Comparison of ENCODE assay signal across 13 cellular contexts in genomic region chr1:182248721-182249120, GRCh38.
DNase-seq lines count a peak whose midpoint lies in the region; ATAC-seq and TF ChIP-seq lines count a peak whose summit lies in the region.
"Had no signal": no experiment of that assay in that cellular context is flagged by ENCODE, and none has a peak within 500 bp of the region (broad histone marks: within the 10 kb centered on the region; RNA-seq: fewer than 3 reads in every experiment).

No MANE protein-coding gene starts in this region.

- H3K9me3 Mint-ChIP-seq in activated T-helper 1 cell treated with anti-CD3 and anti-CD28 coated beads, Interleukin-12 subunit alpha, Interleukin-12 subunit beta, Interleukin-2, Interleukin-4 antibody, amounts not matched to agents 30 ng/mL and 10 ng/mL and 1 ng/mL, durations not matched to agents 14 hours and 24 hours and 36 hours: no peaks in the 10 kb centered on the region
- no peaks in the 10 kb centered on the region for H3K9me3 Mint-ChIP-seq in chondrocyte (ENCODE audit: low read depth)

- H3K27me3 Mint-ChIP-seq in activated T-helper 1 cell treated with anti-CD3 and anti-CD28 coated beads, Interleukin-12 subunit alpha, Interleukin-12 subunit beta, Interleukin-2, Interleukin-4 antibody, amounts not matched to agents 30 ng/mL and 10 ng/mL and 1 ng/mL, durations not matched to agents 14 hours and 24 hours and 36 hours (ENCODE audit: insufficient read depth): no peaks in the 10 kb centered on the region
- H3K27me3 Mint-ChIP-seq in chondrocyte (ENCODE audit: low read depth): peaks cover 7% of the 10 kb centered on the region

- no peaks in the 10 kb centered on the region for H3K9me3 ChIP-seq in HAP-1
- H3K9me3 ChIP-seq: thoracic aorta had no signal

- intact Hi-C loops in activated T-helper 1 cell treated with anti-CD3 and anti-CD28 coated beads, Interleukin-12 subunit alpha, Interleukin-12 subunit beta, Interleukin-2, Interleukin-4 antibody, amounts not matched to agents 30 ng/mL and 10 ng/mL and 1 ng/mL, durations not matched to agents 14 hours and 24 hours and 36 hours (cut with micrococcal nuclease): loop anchor here (1.0 to 10.0 kb wide), 14 partner anchors 11 to 1386 kb away; partner anchors contain the start of genes ARPC5, LAMC1 and STX6

- no peak overlapping the region for H3K4me3 ChIP-seq in HAP-1
- H3K4me3 ChIP-seq: thoracic aorta had no signal

- no peaks in the 10 kb centered on the region for H3K4me1 ChIP-seq in HAP-1

- peaks cover 7% of the 10 kb centered on the region for H3K36me3 Mint-ChIP-seq in activated T-helper 1 cell treated with anti-CD3 and anti-CD28 coated beads, Interleukin-12 subunit alpha, Interleukin-12 subunit beta, Interleukin-2, Interleukin-4 antibody, amounts not matched to agents 30 ng/mL and 10 ng/mL and 1 ng/mL, durations not matched to agents 14 hours and 24 hours and 36 hours (ENCODE audit: low read depth)
- H3K36me3 Mint-ChIP-seq in chondrocyte (ENCODE audit: low read depth): no peaks in the 10 kb centered on the region

- H3K27ac Mint-ChIP-seq in activated T-helper 1 cell treated with anti-CD3 and anti-CD28 coated beads, Interleukin-12 subunit alpha, Interleukin-12 subunit beta, Interleukin-2, Interleukin-4 antibody, amounts not matched to agents 30 ng/mL and 10 ng/mL and 1 ng/mL, durations not matched to agents 14 hours and 24 hours and 36 hours: peak overlapping the region; percentile 86
- no peak overlapping the region for H3K27ac Mint-ChIP-seq in chondrocyte (ENCODE audit: unreplicated experiment)

- ATAC-seq in GM18870 (IDR thresholded peaks at IDR 0.05; ENCODE audit: unreplicated experiment) (peak; percentile 30), HG02798 (IDR thresholded peaks at IDR 0.05; ENCODE audit: poor library complexity, unreplicated experiment) (peak; percentile 32)
- ATAC-seq: Panc1 had no signal

- no peak overlapping the region for H3K4me3 Mint-ChIP-seq in activated T-helper 1 cell treated with anti-CD3 and anti-CD28 coated beads, Interleukin-12 subunit alpha, Interleukin-12 subunit beta, Interleukin-2, Interleukin-4 antibody, amounts not matched to agents 30 ng/mL and 10 ng/mL and 1 ng/mL, durations not matched to agents 14 hours and 24 hours and 36 hours
- no peak overlapping the region for H3K4me3 Mint-ChIP-seq in chondrocyte (ENCODE audit: unreplicated experiment)

- peaks cover 29% of the 10 kb centered on the region for H3K4me1 Mint-ChIP-seq in activated T-helper 1 cell treated with anti-CD3 and anti-CD28 coated beads, Interleukin-12 subunit alpha, Interleukin-12 subunit beta, Interleukin-2, Interleukin-4 antibody, amounts not matched to agents 30 ng/mL and 10 ng/mL and 1 ng/mL, durations not matched to agents 14 hours and 24 hours and 36 hours (ENCODE audit: low read depth)
- H3K4me1 Mint-ChIP-seq in chondrocyte (ENCODE audit: low read depth): no peaks in the 10 kb centered on the region

- H3K27ac ChIP-seq in 22Rv1: peak overlapping the region; percentile 76
- H3K27ac ChIP-seq: thoracic aorta had no signal

- H3K27me3 ChIP-seq in HAP-1 (ENCODE audit: low read depth): no peaks in the 10 kb centered on the region

- DNase-seq in activated T-helper 1 cell treated with anti-CD3 and anti-CD28 coated beads, Interleukin-12 subunit alpha, Interleukin-12 subunit beta, Interleukin-2, Interleukin-4 antibody, amounts not matched to agents 30 ng/mL and 10 ng/mL and 1 ng/mL, durations not matched to agents 14 hours and 24 hours and 36 hours (ENCODE audit: low spot score): peak; percentile 26
- DNase-seq in UCSD-AML1 (lab: John Stamatoyannopoulos, UW; ENCODE audit: unreplicated experiment): no peak
- DNase-seq in midbrain (lab: John Stamatoyannopoulos, UW): no peak
- DNase-seq in HAP-1 (ENCODE audit: low spot score in 2 of 2): no peak
- DNase-seq in chondrocyte (ENCODE audit: low spot score): no peak
- DNase-seq: C1 segment of cervical spinal cord, foreskin melanocyte, GF-D8 had no signal

- in situ Hi-C loops in HAP-1 (cut with MboI; ENCODE audit: low sequenced_read_pairs): no loop called here

- no peaks in the 10 kb centered on the region for H3K36me3 ChIP-seq in HAP-1 (replicated peaks)
- H3K36me3 ChIP-seq: thoracic aorta had no signal

- no peak for TF ChIP-seq CTCF in 22Rv1 (IDR thresholded peaks at IDR 0.05)
- TF ChIP-seq CTCF in chondrocyte (IDR thresholded peaks at IDR 0.05): no peak
